8 cellular contexts compared by ENCODE assay signal in genomic region chr6:150600302-150601017, GRCh38. TPM values are rescaled to one million over a fixed set of nuclear protein-coding genes. Genes with fewer than 3 reads are reported as not detected.
DNase-seq lines count a peak whose midpoint lies in the region; ATAC-seq and TF ChIP-seq lines count a peak whose summit lies in the region.

No MANE protein-coding gene starts in this region.

- no peak for TF ChIP-seq EP300 in esophagus muscularis mucosa (IDR thresholded peaks at IDR 0.05)

- H3K27me3 ChIP-seq in BLaER1 (peaks cover 42% of the 10 kb centered on the region), esophagus muscularis mucosa (peaks cover 0 to 4% (median 2%) of the 10 kb centered on the region in 4 donors)

- H3K9ac ChIP-seq in BLaER1: peak overlapping the region; percentile 68

- H3K27ac ChIP-seq in BLaER1 (peak overlapping the region; percentile 25; the same call in 1 of the 2 replicates), esophagus muscularis mucosa (replicated peaks in 1 of 4) (peak overlapping the region; percentile 74 to 84 (median 78))

- H3K36me3 ChIP-seq in BLaER1 (no peaks in the 10 kb centered on the region), esophagus muscularis mucosa (no peaks in the 10 kb centered on the region)

- H3K36me3 Mint-ChIP-seq in naive B cell: peaks cover 0 to 6% of the 10 kb centered on the region in 2 donors
- no peaks in the 10 kb centered on the region for H3K36me3 Mint-ChIP-seq in stimulated activated naive CD8-positive, alpha-beta T cell treated with anti-CD3 and anti-CD28 coated beads, Interleukin-15, Interleukin-2, amounts not matched to agents 100 ng/mL and 50 ng/mL, for 24 hours (ENCODE audit: low read depth)

- peak overlapping the region; percentile 97 for H3K4me2 ChIP-seq in BLaER1

- WGBS in esophagus muscularis mucosa: 0% methylated on average over 12 of the region's 69 CpGs

- H3K9me3 Mint-ChIP-seq in naive B cell: no peaks in the 10 kb centered on the region
- no peaks in the 10 kb centered on the region for H3K9me3 Mint-ChIP-seq in stimulated activated naive CD8-positive, alpha-beta T cell treated with anti-CD3 and anti-CD28 coated beads, Interleukin-15, Interleukin-2, amounts not matched to agents 100 ng/mL and 50 ng/mL, for 24 hours

- H4K20me1 ChIP-seq in BLaER1: peaks cover 13% of the 10 kb centered on the region; the same call in 1 of the 2 replicates

- H3K4me1 ChIP-seq in BLaER1 (peaks cover 6% of the 10 kb centered on the region; the same call in 1 of the 2 replicates), esophagus muscularis mucosa (peaks cover 0 to 23% (median 20%) of the 10 kb centered on the region in 4 donors)

- H3K27ac Mint-ChIP-seq in naive B cell: peak overlapping the region; percentile 100
- H3K27ac Mint-ChIP-seq in stimulated activated naive CD8-positive, alpha-beta T cell treated with anti-CD3 and anti-CD28 coated beads, Interleukin-15, Interleukin-2, amounts not matched to agents 100 ng/mL and 50 ng/mL, for 24 hours: peak overlapping the region; percentile 93

- H3K4me3 ChIP-seq in BLaER1 (peak overlapping the region; percentile 81), esophagus muscularis mucosa (peak overlapping the region; percentile 64 to 91 (median 82))

- peaks cover 55 to 68% (median 58%) of the 10 kb centered on the region in 3 donors for H3K4me1 Mint-ChIP-seq in naive B cell
- H3K4me1 Mint-ChIP-seq in stimulated activated naive CD8-positive, alpha-beta T cell treated with anti-CD3 and anti-CD28 coated beads, Interleukin-15, Interleukin-2, amounts not matched to agents 100 ng/mL and 50 ng/mL, for 24 hours (ENCODE audit: low read depth): peaks cover 34% of the 10 kb centered on the region

- intact Hi-C loops in esophagus muscularis mucosa (cut with DNase I): no loop called here

- H3K27me3 Mint-ChIP-seq in naive B cell: no peaks in the 10 kb centered on the region
- H3K27me3 Mint-ChIP-seq in stimulated activated naive CD8-positive, alpha-beta T cell treated with anti-CD3 and anti-CD28 coated beads, Interleukin-15, Interleukin-2, amounts not matched to agents 100 ng/mL and 50 ng/mL, for 24 hours: peaks cover 55% of the 10 kb centered on the region

- peak; percentile 65 for ATAC-seq in GM19043 (IDR thresholded peaks at IDR 0.05; ENCODE audit: low read depth, unreplicated experiment)
- ATAC-seq in HG03342 (IDR thresholded peaks at IDR 0.05; ENCODE audit: unreplicated experiment): peak; percentile 74
- ATAC-seq in naive B cell (ENCODE audit: low read depth in 2 of 2): peak; percentile 71 to 72

- peak overlapping the region; percentile 91 to 99 (median 98) for H3K4me3 Mint-ChIP-seq in naive B cell
- H3K4me3 Mint-ChIP-seq in stimulated activated naive CD8-positive, alpha-beta T cell treated with anti-CD3 and anti-CD28 coated beads, Interleukin-15, Interleukin-2, amounts not matched to agents 100 ng/mL and 50 ng/mL, for 24 hours: peak overlapping the region; percentile 88

- DNase-seq in NCI-H748 (lab: John Stamatoyannopoulos, UW; ENCODE audit: unreplicated experiment) (peak; percentile 92), esophagus muscularis mucosa (ENCODE audit: extremely low spot score) (no peak), naive B cell (peak; percentile 96)
- peak; percentile 63 for DNase-seq in activated T-cell treated with anti-CD3 and anti-CD28 coated beads, Interleukin-2, amount 50 U/mL, for 1 hour

- peak in 1 of 3 experiments; percentile 55 for TF ChIP-seq CTCF in esophagus muscularis mucosa (IDR thresholded peaks at IDR 0.05)

- TF ChIP-seq POLR2A in esophagus muscularis mucosa (IDR thresholded peaks at IDR 0.05; ENCODE audit: low read depth): no peak

- H3K9me3 ChIP-seq in BLaER1 (no peaks in the 10 kb centered on the region), esophagus muscularis mucosa (no peaks in the 10 kb centered on the region)

RNA-seq across cellular contexts. Expression of gene PLEKHG1, which starts 0.8 kb away (rescaled TPM):
- 10 to 100 TPM; 11.5 to 22.0 (median 13.2) TPM for total RNA-seq in esophagus muscularis mucosa
- polyA plus RNA-seq in naive B cell (ENCODE audit: low read depth in 6 of 6): 10 to 100 TPM; 38.3 to 82.2 (median 50.0) TPM
